In the genomic region with DNA sequence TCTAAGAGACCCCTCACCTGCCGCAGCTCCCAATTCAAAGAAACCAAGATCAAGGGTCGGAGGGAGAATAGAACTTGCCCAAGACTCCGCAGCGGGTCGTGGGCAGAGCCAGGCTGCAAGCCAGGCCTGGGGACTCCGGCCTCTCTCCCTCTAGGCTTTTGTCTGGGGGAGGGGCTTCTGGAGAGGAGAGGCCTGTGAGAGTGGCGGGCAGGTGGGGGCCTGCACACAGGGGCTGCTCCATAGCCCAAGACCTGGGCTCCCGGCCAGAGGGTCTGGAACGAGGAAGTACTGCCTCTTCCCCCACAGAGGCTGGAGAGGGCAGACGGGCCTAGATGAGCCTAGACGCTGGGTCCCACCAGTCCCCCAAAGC, we compare ENCODE assay signal across 9 cellular contexts. TPM values are rescaled to one million over a fixed set of nuclear protein-coding genes. Genes with fewer than 3 reads are reported as not detected.
DNase-seq lines count a peak whose midpoint lies in the region; ATAC-seq, FAIRE-seq and TF ChIP-seq lines count a peak whose summit lies in the region.
"Had no signal": no experiment of that assay in that cellular context is flagged by ENCODE, and none has a peak within 500 bp of the region (broad histone marks: within the 10 kb centered on the region; RNA-seq: fewer than 3 reads in every experiment).

No MANE protein-coding gene starts in this region.

- H3K27me3 Mint-ChIP-seq in activated T-cell treated with anti-CD3 and anti-CD28 coated beads, Interleukin-2, amount 50 U/mL, for 4 hours (ENCODE audit: low read depth), result no peaks in the 10 kb centered on the region

- H3K4me3 ChIP-seq in GM12878 (peak overlapping the region; percentile 17; the same call in 1 of the 2 replicates), mesodermal cell (ENCODE audit: extremely low read depth, insufficient read depth, low read length, poor library complexity, severe bottlenecking) (no peak overlapping the region), upper lobe of right lung (peak overlapping the region; percentile 31)

- POLR2A ChIA-PET in GM12878 (lab: Charles Lee), result interaction anchor here (0.6 to 11.0 kb wide), 4 partner anchors 11 to 778 kb away, joined by 3 to 166 read pairs (median 6); a partner anchor contains a TSS

- H3K4me1 ChIP-seq in GM12878 (ENCODE audit: control insufficient read depth, insufficient read depth, low read length) (peaks cover 66% of the 10 kb centered on the region), mesodermal cell (ENCODE audit: control insufficient read depth, insufficient read depth, low read length, poor library complexity, severe bottlenecking) (peaks cover 33% of the 10 kb centered on the region), upper lobe of right lung (peaks cover 80% of the 10 kb centered on the region)

- in situ Hi-C loops in GM12878 (cut with MboI), result no loop called here

- H3K9ac ChIP-seq in GM12878 (ENCODE audit: control insufficient read depth, insufficient read depth, low read length), result peak overlapping the region; percentile 57

- peak overlapping the region; percentile 75 for H3K4me2 ChIP-seq in GM12878 (ENCODE audit: control insufficient read depth, insufficient read depth)

- TF ChIP-seq EP300 in GM12878 (IDR thresholded peaks at IDR 0.05; ENCODE audit: borderline replicate concordance in 1 of 2, control insufficient read depth in 1 of 2, low read depth in 2 of 2, low read length in 2 of 2), result no peak

- peaks cover under 1% of the 10 kb centered on the region for H3K36me3 Mint-ChIP-seq in activated T-cell treated with anti-CD3 and anti-CD28 coated beads, Interleukin-2, amount 50 U/mL, for 4 hours (ENCODE audit: insufficient read depth)

- no peaks in the 10 kb centered on the region for H4K20me1 ChIP-seq in GM12878 (ENCODE audit: control insufficient read depth, insufficient read depth)

- BruUV-seq in GM12878 (replicated peaks; lab: Mats Ljungman, UMichigan), result no TSS peak

- RAD21 ChIA-PET in GM12878 (lab: Charles Lee; ENCODE audit: unreplicated experiment), result interaction anchor here (0.6 to 10.1 kb wide), 3 partner anchors 12 to 170 kb away, joined by 3 to 92 read pairs (median 3); a partner anchor contains a TSS

- peaks cover 0 to 6% of the 10 kb centered on the region in 2 experiments; a peak in 2 of 4 replicates for H3K36me3 ChIP-seq in GM12878 (ENCODE audit: control insufficient read depth in 2 of 2, insufficient read depth in 2 of 2, low read length in 1 of 2)
- peaks cover 4% of the 10 kb centered on the region for H3K36me3 ChIP-seq in mesodermal cell (ENCODE audit: control insufficient read depth, insufficient read depth, low read length)
- peaks cover 14% of the 10 kb centered on the region for H3K36me3 ChIP-seq in upper lobe of right lung

- SMC1A ChIA-PET in GM12878 (lab: Charles Lee; ENCODE audit: uncharacterized antibody, unreplicated experiment), result interaction anchor here (0.6 to 4.9 kb wide), 5 partner anchors 9 to 130 kb away, joined by 3 to 37 read pairs (median 3); a partner anchor contains a TSS

- intact Hi-C loops in GM12878 (cut with micrococcal nuclease; ENCODE audit: unreplicated experiment), result no loop called here
- intact Hi-C loops in upper lobe of right lung (cut with DNase I), result no loop called here

- peak; percentile 3 to 5 for ATAC-seq in activated T-cell treated with anti-CD3 and anti-CD28 coated beads, Interleukin-2, amount 50 U/mL, for 4 hours
- ATAC-seq in GM12878 (peak; percentile 1), upper lobe of right lung (peak; percentile 63), GM19324 (IDR thresholded peaks at IDR 0.05; ENCODE audit: low FRiP score, unreplicated experiment) (no peak), HG02870 (IDR thresholded peaks at IDR 0.05; ENCODE audit: unreplicated experiment) (no peak), GM19455 (IDR thresholded peaks at IDR 0.05; ENCODE audit: unreplicated experiment) (no peak)

- CTCF ChIA-PET in GM12878 (lab: Yijun Ruan, JAX), result interaction anchor here (1.4 to 2.1 kb wide), 6 partner anchors 8 to 119 kb away, joined by 4 to 8 read pairs (median 6); a partner anchor contains a TSS

- no peak for TF ChIP-seq CTCF in GM12878 (IDR thresholded peaks at IDR 0.05 in 2 of 3, conservative IDR thresholded peaks at IDR 0.05 in 1 of 3; ENCODE audit: control insufficient read depth in 2 of 3, extremely low read depth in 1 of 3, insufficient read depth in 1 of 3, low read depth in 3 of 3, low read length in 3 of 3)
- no peak for TF ChIP-seq CTCF in upper lobe of right lung (IDR thresholded peaks at IDR 0.05)

- WGBS in GM12878 (ENCODE audit: insufficient coverage, insufficient replicate concordance, low lambda C conversion rate, missing lambda C conversion rate), result 35% methylated on average over 11 of the region's 11 CpGs
- WGBS in mesodermal cell (ENCODE audit: insufficient coverage in 2 of 2), 2 experiments, result 70 to 71% methylated on average over 4 to 7 of the region's 11 CpGs

- H2AFZ ChIP-seq in GM12878 (ENCODE audit: control insufficient read depth, low read depth, low read length), result no peak overlapping the region

- H3K79me2 ChIP-seq in GM12878 (ENCODE audit: control insufficient read depth, insufficient read depth, low read length), result peaks cover 2% of the 10 kb centered on the region

- H3K9me3 Mint-ChIP-seq in activated T-cell treated with anti-CD3 and anti-CD28 coated beads, Interleukin-2, amount 50 U/mL, for 4 hours, result no peaks in the 10 kb centered on the region

- H3K4me1 Mint-ChIP-seq in activated T-cell treated with anti-CD3 and anti-CD28 coated beads, Interleukin-2, amount 50 U/mL, for 4 hours (ENCODE audit: low read depth), result peaks cover 60% of the 10 kb centered on the region

- FAIRE-seq in GM12878 (lab: Jason Lieb, UNC), result no peak

- no peak for TF ChIP-seq POLR2A in GM12878 (IDR thresholded peaks at IDR 0.05; ENCODE audit: low read depth, low read length)

- H3K27me3 ChIP-seq in GM12878 (replicated peaks in 1 of 2; ENCODE audit: control insufficient read depth in 2 of 2, insufficient read depth in 2 of 2, low read length in 1 of 2) (no peaks in the 10 kb centered on the region), upper lobe of right lung (no peaks in the 10 kb centered on the region)

- no peak for TF ChIP-seq RAD21 in GM12878 (IDR thresholded peaks at IDR 0.05; ENCODE audit: insufficient read depth, low read depth, low read length)

- peak overlapping the region; percentile 86 for H3K4me3 Mint-ChIP-seq in activated T-cell treated with anti-CD3 and anti-CD28 coated beads, Interleukin-2, amount 50 U/mL, for 4 hours

- H3K9me3 ChIP-seq in GM12878 (replicated peaks; ENCODE audit: control insufficient read depth, insufficient read depth, low read length) (no peaks in the 10 kb centered on the region), mesodermal cell (ENCODE audit: control insufficient read depth, low read length) (no peaks in the 10 kb centered on the region), upper lobe of right lung (no peaks in the 10 kb centered on the region)

- H3K27ac ChIP-seq in GM12878 (ENCODE audit: control insufficient read depth, insufficient read depth) (peak overlapping the region; percentile 90), mesodermal cell (ENCODE audit: low read depth, low read length, severe bottlenecking) (peak overlapping the region; percentile 23), upper lobe of right lung (peak overlapping the region; percentile 90)

- no peak for DNase-seq in activated T-cell treated with anti-CD3 and anti-CD28 coated beads, Interleukin-2, amount 50 U/mL, for 4 hours
- DNase-seq in activated T-cell treated with anti-CD3 and anti-CD28 coated beads, Interleukin-2, amount 50 U/mL, for 1 hour, result no peak
- DNase-seq in GM12878 (ENCODE audit: low read depth, low spot score) (no peak), upper lobe of right lung (peak; percentile 88)
- DNase-seq: activated CD4-positive, alpha-beta T cell treated with anti-CD3 and anti-CD28 coated beads for 1 hour had no signal

RNA-seq across cellular contexts. Expression of a gene that starts 5.1 kb away (rescaled TPM):
- total RNA-seq in activated T-cell treated with anti-CD3 and anti-CD28 coated beads, Interleukin-2, amount 50 U/mL, for 4 hours, result 10 to 100 TPM; 25.9 to 31.5 (median 31.0) TPM
- 55.6 and 55.9 TPM in 2 replicates for total RNA-seq in GM12878 (2013; cell fraction: nucleolus; rRNA removed)
- total RNA-seq in GM12878 (2014; rRNA removed) (22.6 and 27.0 TPM in 2 replicates), GM12878 (2014; rRNA removed; fragmentation: Illumina TruSeq; extraction: Trizol) (16.0 and 17.6 TPM in 2 replicates), GM12878 (2021) (21.1 and 23.2 TPM in 2 replicates), upper lobe of right lung (94.7 TPM)
- 9.5 TPM for polyA plus RNA-seq in GM12878 (2011; ENCODE audit: low read depth)
- polyA plus RNA-seq in GM12878 (2011; rRNA removed) (13.9 and 24.6 TPM in 2 replicates), GM12878 (2014; fragmentation: Illumina TruSeq; extraction: Trizol) (7.2 and 16.1 TPM in 2 replicates), GM12878 (2014; fragmentation: Nextera tagmentation; extraction: Ambion mirVana) (under 1 TPM; 0.40 to 0.48 TPM), GM12878 (2014; rRNA removed) (24.0 and 24.7 TPM in 2 replicates), GM12878 (2016; fragmentation: Nextera tagmentation; extraction: Ambion mirVana) (10 to 100 TPM; 12.6 to 12.7 TPM)
- 28.4 and 35.1 TPM in 2 replicates for polyA plus RNA-seq in GM12878 (2011; cell fraction: cytosol; rRNA removed)
- 55.5 and 94.2 TPM in 2 replicates for polyA plus RNA-seq in GM12878 (2011; cell fraction: nucleus; rRNA removed)
- polyA plus RNA-seq in GM12878 (2012), result 19.0 and 22.5 TPM in 2 replicates
- 20.8 and 26.1 TPM in 2 replicates for polyA minus RNA-seq in GM12878 (2011; rRNA and poly(A)+ RNA removed)
- 4.7 and 8.0 TPM in 2 replicates for polyA minus RNA-seq in GM12878 (2011; cell fraction: cytosol; rRNA and poly(A)+ RNA removed)
- polyA minus RNA-seq in GM12878 (2011; cell fraction: nucleus; rRNA and poly(A)+ RNA removed), result 12.1 and 16.7 TPM in 2 replicates
- 42.1 TPM for polyA plus RNA-seq in mesodermal cell (2013, experiment 1 of 2)
- 36.7 TPM for polyA plus RNA-seq in mesodermal cell (2013, experiment 2 of 2)

RNA-seq across cellular contexts. Expression of a gene that starts 12.3 kb away (rescaled TPM):
- 10 to 100 TPM; 22.0 to 25.7 (median 24.7) TPM for total RNA-seq in activated T-cell treated with anti-CD3 and anti-CD28 coated beads, Interleukin-2, amount 50 U/mL, for 4 hours
- total RNA-seq in GM12878 (2013; cell fraction: nucleolus; rRNA removed), result 98.4 and 112 TPM in 2 replicates
- 48.3 and 57.4 TPM in 2 replicates for total RNA-seq in GM12878 (2014; rRNA removed)
- 20.7 and 23.7 TPM in 2 replicates for total RNA-seq in GM12878 (2014; rRNA removed; fragmentation: Illumina TruSeq; extraction: Trizol)
- 56.1 and 64.1 TPM in 2 replicates for total RNA-seq in GM12878 (2021)
- 11.8 TPM for polyA plus RNA-seq in GM12878 (2011; ENCODE audit: low read depth)
- polyA plus RNA-seq in GM12878 (2011; rRNA removed), result 6.9 and 16.4 TPM in 2 replicates
- 38.1 and 52.2 TPM in 2 replicates for polyA plus RNA-seq in GM12878 (2011; cell fraction: cytosol; rRNA removed)
- 59.2 and 59.5 TPM in 2 replicates for polyA plus RNA-seq in GM12878 (2011; cell fraction: nucleus; rRNA removed)
- polyA plus RNA-seq in GM12878 (2012), result 40.4 and 47.8 TPM in 2 replicates
- 3.0 and 13.5 TPM in 2 replicates for polyA plus RNA-seq in GM12878 (2014; fragmentation: Illumina TruSeq; extraction: Trizol)
- polyA plus RNA-seq in GM12878 (2014; fragmentation: Nextera tagmentation; extraction: Ambion mirVana), result 1 to 10 TPM; 4.2 to 6.6 TPM
- polyA plus RNA-seq in GM12878 (2014; rRNA removed), result 63.2 and 68.1 TPM in 2 replicates
- polyA plus RNA-seq in GM12878 (2016; fragmentation: Nextera tagmentation; extraction: Ambion mirVana), result 10 to 100 TPM; 46.7 to 49.9 TPM
- polyA minus RNA-seq in GM12878 (2011; rRNA and poly(A)+ RNA removed), result 23.9 and 54.0 TPM in 2 replicates
- 25.1 and 31.3 TPM in 2 replicates for polyA minus RNA-seq in GM12878 (2011; cell fraction: cytosol; rRNA and poly(A)+ RNA removed)
- 27.2 and 51.5 TPM in 2 replicates for polyA minus RNA-seq in GM12878 (2011; cell fraction: nucleus; rRNA and poly(A)+ RNA removed)
- 23.1 TPM for polyA plus RNA-seq in mesodermal cell (2013, experiment 1 of 2)
- polyA plus RNA-seq in mesodermal cell (2013, experiment 2 of 2), result 21.1 TPM
- 58.8 TPM for total RNA-seq in upper lobe of right lung

RNA-seq across cellular contexts. Expression of a gene that starts 26.1 kb away (rescaled TPM):
- total RNA-seq in activated T-cell treated with anti-CD3 and anti-CD28 coated beads, Interleukin-2, amount 50 U/mL, for 4 hours, result 1 to 10 TPM; 2.3 to 3.5 (median 2.8) TPM
- total RNA-seq in GM12878 (2013; cell fraction: nucleolus; rRNA removed), result 1.9 and 2.0 TPM in 2 replicates
- total RNA-seq in GM12878 (2014; rRNA removed) (0.40 TPM in 1 of 2 replicates, not detected in the other), GM12878 (2014; rRNA removed; fragmentation: Illumina TruSeq; extraction: Trizol) (0.14 and 0.22 TPM in 2 replicates), GM12878 (2021) (0.32 and 0.64 TPM in 2 replicates), upper lobe of right lung (3.5 TPM)
- polyA plus RNA-seq in GM12878 (2011; ENCODE audit: low read depth), result 0.41 TPM
- polyA plus RNA-seq in GM12878 (2011; rRNA removed) (0.12 and 0.50 TPM in 2 replicates), GM12878 (2014; fragmentation: Illumina TruSeq; extraction: Trizol) (0.04 TPM in 1 of 2 replicates, not detected in the other), GM12878 (2014; fragmentation: Nextera tagmentation; extraction: Ambion mirVana) (not detected), GM12878 (2014; rRNA removed) (0.55 and 0.67 TPM in 2 replicates), GM12878 (2016; fragmentation: Nextera tagmentation; extraction: Ambion mirVana) (under 1 TPM; 0.11 to 0.47 TPM)
- 0.34 and 0.52 TPM in 2 replicates for polyA plus RNA-seq in GM12878 (2011; cell fraction: cytosol; rRNA removed)
- 2.2 and 3.0 TPM in 2 replicates for polyA plus RNA-seq in GM12878 (2011; cell fraction: nucleus; rRNA removed)
- polyA plus RNA-seq in GM12878 (2012), result 0.60 and 1.1 TPM in 2 replicates
- polyA minus RNA-seq in GM12878 (2011; rRNA and poly(A)+ RNA removed), result 0.10 TPM in 1 of 2 replicates, not detected in the other
- polyA minus RNA-seq in GM12878 (2011; cell fraction: cytosol; rRNA and poly(A)+ RNA removed), result not detected in 2 replicates
- polyA minus RNA-seq in GM12878 (2011; cell fraction: nucleus; rRNA and poly(A)+ RNA removed), result 0.57 and 0.85 TPM in 2 replicates
- polyA plus RNA-seq in mesodermal cell (2013, experiment 1 of 2), result 1.7 TPM
- polyA plus RNA-seq in mesodermal cell (2013, experiment 2 of 2), result 1.8 TPM

RNA-seq across cellular contexts. Expression of a gene that starts 27.0 kb away (rescaled TPM):
- total RNA-seq in activated T-cell treated with anti-CD3 and anti-CD28 coated beads, Interleukin-2, amount 50 U/mL, for 4 hours, result 1 to 10 TPM; 3.6 to 6.4 (median 5.0) TPM
- 1.8 and 2.4 TPM in 2 replicates for total RNA-seq in GM12878 (2013; cell fraction: nucleolus; rRNA removed)
- total RNA-seq in GM12878 (2014; rRNA removed) (0.87 and 3.1 TPM in 2 replicates), GM12878 (2014; rRNA removed; fragmentation: Illumina TruSeq; extraction: Trizol) (0.14 and 1.8 TPM in 2 replicates), GM12878 (2021) (2.1 and 2.2 TPM in 2 replicates), upper lobe of right lung (158 TPM)
- polyA plus RNA-seq in GM12878 (2011; ENCODE audit: low read depth), result 1.8 TPM
- polyA plus RNA-seq in GM12878 (2011; rRNA removed) (0.98 and 1.8 TPM in 2 replicates), GM12878 (2014; fragmentation: Illumina TruSeq; extraction: Trizol) (1.3 and 1.8 TPM in 2 replicates), GM12878 (2014; fragmentation: Nextera tagmentation; extraction: Ambion mirVana) (1 to 10 TPM in 1 of 2 experiments, under 1 TPM in 1; 0.23 to 1.4 TPM), GM12878 (2014; rRNA removed) (2.1 and 4.7 TPM in 2 replicates), GM12878 (2016; fragmentation: Nextera tagmentation; extraction: Ambion mirVana) (1 to 10 TPM; 1.4 to 2.2 TPM)
- 2.5 and 3.1 TPM in 2 replicates for polyA plus RNA-seq in GM12878 (2011; cell fraction: cytosol; rRNA removed)
- polyA plus RNA-seq in GM12878 (2011; cell fraction: nucleus; rRNA removed), result 21.6 and 27.7 TPM in 2 replicates
- 5.1 and 8.4 TPM in 2 replicates for polyA plus RNA-seq in GM12878 (2012)
- 0.29 and 0.88 TPM in 2 replicates for polyA minus RNA-seq in GM12878 (2011; rRNA and poly(A)+ RNA removed)
- 3.3 and 6.0 TPM in 2 replicates for polyA minus RNA-seq in GM12878 (2011; cell fraction: cytosol; rRNA and poly(A)+ RNA removed)
- polyA minus RNA-seq in GM12878 (2011; cell fraction: nucleus; rRNA and poly(A)+ RNA removed), result 0.24 and 0.67 TPM in 2 replicates
- 88.2 TPM for polyA plus RNA-seq in mesodermal cell (2013, experiment 1 of 2)
- polyA plus RNA-seq in mesodermal cell (2013, experiment 2 of 2), result 72.8 TPM

RNA-seq across cellular contexts. Expression of a gene that starts 33.2 kb away (rescaled TPM):
- 10 to 100 TPM; 89.6 to 91.5 (median 89.9) TPM for total RNA-seq in activated T-cell treated with anti-CD3 and anti-CD28 coated beads, Interleukin-2, amount 50 U/mL, for 4 hours
- total RNA-seq in GM12878 (2013; cell fraction: nucleolus; rRNA removed), result 35.0 and 35.4 TPM in 2 replicates
- total RNA-seq in GM12878 (2014; rRNA removed), result 36.3 and 40.3 TPM in 2 replicates
- 30.6 and 31.7 TPM in 2 replicates for total RNA-seq in GM12878 (2014; rRNA removed; fragmentation: Illumina TruSeq; extraction: Trizol)
- total RNA-seq in GM12878 (2021), result 40.7 and 44.0 TPM in 2 replicates
- 17.4 TPM for polyA plus RNA-seq in GM12878 (2011; ENCODE audit: low read depth)
- 25.8 and 49.2 TPM in 2 replicates for polyA plus RNA-seq in GM12878 (2011; rRNA removed)
- 73.3 and 82.9 TPM in 2 replicates for polyA plus RNA-seq in GM12878 (2011; cell fraction: cytosol; rRNA removed)
- 54.9 and 64.6 TPM in 2 replicates for polyA plus RNA-seq in GM12878 (2011; cell fraction: nucleus; rRNA removed)
- 30.5 and 35.8 TPM in 2 replicates for polyA plus RNA-seq in GM12878 (2012)
- polyA plus RNA-seq in GM12878 (2014; fragmentation: Illumina TruSeq; extraction: Trizol), result 24.3 and 45.4 TPM in 2 replicates
- 10 to 100 TPM; 22.7 to 24.2 TPM for polyA plus RNA-seq in GM12878 (2014; fragmentation: Nextera tagmentation; extraction: Ambion mirVana)
- polyA plus RNA-seq in GM12878 (2014; rRNA removed), result 54.3 and 56.5 TPM in 2 replicates
- 10 to 100 TPM; 76.7 to 77.9 TPM for polyA plus RNA-seq in GM12878 (2016; fragmentation: Nextera tagmentation; extraction: Ambion mirVana)
- 39.4 and 64.4 TPM in 2 replicates for polyA minus RNA-seq in GM12878 (2011; rRNA and poly(A)+ RNA removed)
- 27.0 and 30.2 TPM in 2 replicates for polyA minus RNA-seq in GM12878 (2011; cell fraction: cytosol; rRNA and poly(A)+ RNA removed)
- polyA minus RNA-seq in GM12878 (2011; cell fraction: nucleus; rRNA and poly(A)+ RNA removed), result 38.0 and 63.1 TPM in 2 replicates
- polyA plus RNA-seq in mesodermal cell (2013, experiment 1 of 2), result 36.4 TPM
- 27.3 TPM for polyA plus RNA-seq in mesodermal cell (2013, experiment 2 of 2)
- total RNA-seq in upper lobe of right lung, result 37.1 TPM

Comparison
In these comparisons a context has a peak if more than half of its experiments do, and no peak if none do; other contexts are left out.
1. ATAC-seq: peak in activated T-cell treated with anti-CD3 and anti-CD28 coated beads, Interleukin-2, amount 50 U/mL, for 4 hours (2 of 2), GM12878 (single experiment) and upper lobe of right lung (single experiment); none in GM19324 (single experiment), HG02870 (single experiment) and GM19455 (single experiment).
2. H3K27ac ChIP-seq: peak in every context shown above with its lines; median percentile 90 in GM12878; 90 in upper lobe of right lung; 23 in mesodermal cell.